Comparison of ENCODE assay signal across 27 cellular contexts in genomic region chr22:39972656-39973055, GRCh38. TPM values are rescaled to one million over a fixed set of nuclear protein-coding genes. Genes with fewer than 3 reads are reported as not detected.
DNase-seq lines count a peak whose midpoint lies in the region; ATAC-seq lines count a peak whose summit lies in the region.
"Had no signal": no experiment of that assay in that cellular context is flagged by ENCODE, and none has a peak within 500 bp of the region (broad histone marks: within the 10 kb centered on the region; RNA-seq: fewer than 3 reads in every experiment).

No MANE protein-coding gene starts in this region.

- no peak for DNase-seq in activated naive CD4-positive, alpha-beta T cell treated with Interleukin-2 at 50 U/mL for 16 hours
- DNase-seq in T-cell (no peak), mucosa of gallbladder (ENCODE audit: low spot score) (no peak), NCI-H226 (no peak)
- no peak for DNase-seq in effector memory CD8-positive, alpha-beta T cell
- no peak for DNase-seq in stimulated activated effector memory CD8-positive, alpha-beta T cell treated with anti-CD3 and anti-CD28 coated beads, Interleukin-12 subunit alpha, Interleukin-12 subunit beta, amount 100 ng/mL, for 72 hours (ENCODE audit: low spot score in 2 of 2)
- DNase-seq: activated CD4-positive, alpha-beta T cell treated with anti-CD3 and anti-CD28 coated beads for 48 hours; BE2C; caudate nucleus; cortex of kidney; erythroblast; NCI-H1436 treated with DMSO at 0.1 percent for 48 hours; NCI-H2107; NCI-H748 treated with DMSO at 0.1 percent for 48 hours; SHP77 treated with DMSO at 0.1 percent for 48 hours; sigmoid colon; stimulated activated CD4-positive, alpha-beta T cell treated with anti-CD3 and anti-CD28 coated beads, Interleukin-12 subunit alpha, Interleukin-12 subunit beta, amount 100 ng/mL, for 4 hours; stimulated activated CD4-positive, alpha-beta T cell treated with anti-CD3 and anti-CD28 coated beads, Interleukin-4, amount 100 ng/mL, for 24 hours; T1000 had no signal

- no peak for ATAC-seq in T-cell (replicated peaks in 1 of 4)
- no peak for ATAC-seq in effector memory CD8-positive, alpha-beta T cell (replicated peaks)
- no peak for ATAC-seq in stimulated activated effector memory CD8-positive, alpha-beta T cell treated with anti-CD3 and anti-CD28 coated beads, Interleukin-12 subunit alpha, Interleukin-12 subunit beta, amount 100 ng/mL, for 72 hours
- no peak for ATAC-seq in HG03378 (IDR thresholded peaks at IDR 0.05; ENCODE audit: unreplicated experiment)
- ATAC-seq: left lobe of liver had no signal

- peaks cover 7% of the 10 kb centered on the region for H3K36me3 Mint-ChIP-seq in activated naive CD4-positive, alpha-beta T cell treated with anti-CD3 and anti-CD28 coated beads, Interleukin-2, amount 50 U/mL, for 24 hours
- peaks cover 72% of the 10 kb centered on the region for H3K36me3 Mint-ChIP-seq in T-cell
- H3K36me3 Mint-ChIP-seq in effector memory CD8-positive, alpha-beta T cell (ENCODE audit: insufficient read depth), result peaks cover 61% of the 10 kb centered on the region
- H3K36me3 Mint-ChIP-seq in stimulated activated effector memory CD8-positive, alpha-beta T cell treated with anti-CD3 and anti-CD28 coated beads, Interleukin-12 subunit alpha, Interleukin-12 subunit beta, amount 100 ng/mL, for 72 hours, result peaks cover 69% of the 10 kb centered on the region
- H3K36me3 Mint-ChIP-seq: type B pancreatic cell had no signal

- H3K4me1 Mint-ChIP-seq in activated naive CD4-positive, alpha-beta T cell treated with anti-CD3 and anti-CD28 coated beads, Interleukin-2, amount 50 U/mL, for 24 hours, result peaks cover 3% of the 10 kb centered on the region
- peaks cover 0 to 16% (median 0%) of the 10 kb centered on the region in 3 donors for H3K4me1 Mint-ChIP-seq in T-cell
- peaks cover 2 to 20% of the 10 kb centered on the region in 2 donors for H3K4me1 Mint-ChIP-seq in effector memory CD8-positive, alpha-beta T cell (ENCODE audit: low read depth in 2 of 2)
- peaks cover 12% of the 10 kb centered on the region for H3K4me1 Mint-ChIP-seq in stimulated activated effector memory CD8-positive, alpha-beta T cell treated with anti-CD3 and anti-CD28 coated beads, Interleukin-12 subunit alpha, Interleukin-12 subunit beta, amount 100 ng/mL, for 72 hours
- H3K4me1 Mint-ChIP-seq: IgD-negative memory B cell had no signal

- H3K27me3 Mint-ChIP-seq in activated naive CD4-positive, alpha-beta T cell treated with anti-CD3 and anti-CD28 coated beads, Interleukin-2, amount 50 U/mL, for 24 hours, result no peaks in the 10 kb centered on the region
- H3K27me3 Mint-ChIP-seq in T-cell, result no peaks in the 10 kb centered on the region
- no peaks in the 10 kb centered on the region for H3K27me3 Mint-ChIP-seq in effector memory CD8-positive, alpha-beta T cell

- peak overlapping the region; percentile 81 for H3K27ac Mint-ChIP-seq in activated naive CD4-positive, alpha-beta T cell treated with anti-CD3 and anti-CD28 coated beads, Interleukin-2, amount 50 U/mL, for 24 hours
- peak overlapping the region; percentile 39 to 80 for H3K27ac Mint-ChIP-seq in T-cell
- H3K27ac Mint-ChIP-seq in effector memory CD8-positive, alpha-beta T cell, result peak overlapping the region; percentile 55 to 64
- H3K27ac Mint-ChIP-seq in stimulated activated effector memory CD8-positive, alpha-beta T cell treated with anti-CD3 and anti-CD28 coated beads, Interleukin-12 subunit alpha, Interleukin-12 subunit beta, amount 100 ng/mL, for 72 hours, result peak overlapping the region; percentile 88
- H3K27ac Mint-ChIP-seq: activated T-helper 1 cell treated with anti-CD3 and anti-CD28 coated beads, Interleukin-12 subunit alpha, Interleukin-12 subunit beta, Interleukin-2, Interleukin-4 antibody, amounts not matched to agents 30 ng/mL and 10 ng/mL and 1 ng/mL, durations not matched to agents 14 hours and 24 hours and 36 hours; type B pancreatic cell had no signal

- no peak overlapping the region for H3K4me3 Mint-ChIP-seq in activated naive CD4-positive, alpha-beta T cell treated with anti-CD3 and anti-CD28 coated beads, Interleukin-2, amount 50 U/mL, for 24 hours
- H3K4me3 Mint-ChIP-seq in T-cell, result no peak overlapping the region
- H3K4me3 Mint-ChIP-seq in effector memory CD8-positive, alpha-beta T cell, result no peak overlapping the region
- no peak overlapping the region for H3K4me3 Mint-ChIP-seq in stimulated activated effector memory CD8-positive, alpha-beta T cell treated with anti-CD3 and anti-CD28 coated beads, Interleukin-12 subunit alpha, Interleukin-12 subunit beta, amount 100 ng/mL, for 72 hours
- H3K4me3 Mint-ChIP-seq: activated T-helper 1 cell treated with anti-CD3 and anti-CD28 coated beads, Interleukin-12 subunit alpha, Interleukin-12 subunit beta, Interleukin-2, Interleukin-4 antibody, amounts not matched to agents 30 ng/mL and 10 ng/mL and 1 ng/mL, durations not matched to agents 14 hours and 24 hours and 36 hours; IgD-negative memory B cell; type B pancreatic cell had no signal

- CTCF ChIA-PET in T-cell (lab: Charles Lee), result interaction anchor here in 1 of 2 donors (0.8 kb wide), 1 partner anchor 31 kb away, joined by 4 read pairs; no protein-coding TSS in a partner anchor

- POLR2A ChIA-PET in T-cell (lab: Charles Lee), result interaction anchor here in 1 of 2 donors (0.6 kb wide), 1 partner anchor 20 kb away, joined by 3 read pairs; no protein-coding TSS in a partner anchor

- H3K9me3 Mint-ChIP-seq in activated naive CD4-positive, alpha-beta T cell treated with anti-CD3 and anti-CD28 coated beads, Interleukin-2, amount 50 U/mL, for 24 hours, result no peaks in the 10 kb centered on the region
- H3K9me3 Mint-ChIP-seq in T-cell, result no peaks in the 10 kb centered on the region
- H3K9me3 Mint-ChIP-seq in effector memory CD8-positive, alpha-beta T cell, result no peaks in the 10 kb centered on the region
- H3K9me3 Mint-ChIP-seq in stimulated activated effector memory CD8-positive, alpha-beta T cell treated with anti-CD3 and anti-CD28 coated beads, Interleukin-12 subunit alpha, Interleukin-12 subunit beta, amount 100 ng/mL, for 72 hours, result no peaks in the 10 kb centered on the region
- H3K9me3 Mint-ChIP-seq: activated T-helper 1 cell treated with anti-CD3 and anti-CD28 coated beads, Interleukin-12 subunit alpha, Interleukin-12 subunit beta, Interleukin-2, Interleukin-4 antibody, amounts not matched to agents 30 ng/mL and 10 ng/mL and 1 ng/mL, durations not matched to agents 14 hours and 24 hours and 36 hours; IgD-negative memory B cell; type B pancreatic cell had no signal

RNA-seq across cellular contexts. Expression of gene TMA7B, which starts 12.5 kb away (rescaled TPM):
- total RNA-seq in T-cell (10 to 100 TPM in 2 of 5 donors, 1 to 10 TPM in 3; 7.8 to 18.9 (median 9.0) TPM), mucosa of gallbladder (0.66 TPM)
- total RNA-seq: left lobe of liver, prostate gland, sigmoid colon, subcutaneous adipose tissue had no signal

RNA-seq across cellular contexts. Expression of gene FAM83F, which starts 22.1 kb away (rescaled TPM):
- total RNA-seq in T-cell (1 to 10 TPM in 2 of 5 donors, under 1 TPM in 3; 0.26 to 4.9 (median 0.79) TPM), mucosa of gallbladder (12.1 TPM)
